In the genomic region with DNA sequence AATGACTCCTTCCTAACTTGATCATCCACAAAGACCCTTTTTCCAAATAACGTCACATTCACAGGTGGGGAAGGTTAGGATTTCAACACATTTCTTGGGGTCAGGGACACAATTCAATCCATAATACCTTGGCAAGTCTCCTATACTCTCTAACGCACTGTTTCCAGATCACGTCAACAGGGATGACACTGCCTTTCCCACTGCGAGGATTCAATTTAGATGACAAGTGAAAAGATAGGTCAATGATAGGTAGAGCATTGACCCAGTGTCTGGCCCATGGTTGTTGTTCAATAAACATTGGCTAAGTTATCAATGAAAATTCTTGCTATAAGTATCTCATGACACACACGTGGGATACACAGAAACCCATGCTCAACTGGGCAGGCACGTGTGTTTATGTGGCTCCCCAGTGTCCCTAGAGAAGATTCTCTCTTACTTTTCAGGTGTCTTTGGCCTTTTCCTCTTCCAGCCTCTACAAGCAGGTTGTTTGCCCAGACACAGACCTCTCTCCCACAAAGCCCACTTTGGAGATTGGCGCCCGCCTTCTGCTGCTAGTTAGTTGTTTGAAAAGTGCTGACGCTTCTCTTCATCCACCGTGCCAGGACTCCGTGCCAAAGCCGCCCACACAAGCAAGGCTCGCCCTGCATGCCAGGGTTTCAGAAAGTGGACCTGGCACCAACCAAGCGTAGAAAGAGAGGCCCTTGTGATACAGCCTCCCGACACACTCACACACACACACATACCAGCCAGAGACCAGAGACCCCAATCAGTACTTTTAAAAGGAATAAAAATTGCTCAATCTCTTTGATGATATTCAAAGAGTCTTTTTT, we compare ENCODE assay signal across 13 cellular contexts.
A peak's percentile ranks its signal among the peaks of the same experiment; 100 is the strongest.
DNase-seq lines count a peak whose midpoint lies in the region; ATAC-seq and TF ChIP-seq lines count a peak whose summit lies in the region.
"Had no signal": no experiment of that assay in that cellular context is flagged by ENCODE, and none has a peak within 500 bp of the region (broad histone marks: within the 10 kb centered on the region; RNA-seq: fewer than 3 reads in every experiment).

No MANE protein-coding gene starts in this region.

- no peak overlapping the region for H3K27ac ChIP-seq in lower lobe of right lung
- H3K27ac ChIP-seq: foreskin keratinocyte had no signal

- TF ChIP-seq CTCF in epithelial cell of esophagus (IDR thresholded peaks at IDR 0.05; ENCODE audit: insufficient read depth, low read depth, low read length, missing control alignments) = no peak
- no peak for TF ChIP-seq CTCF in lower lobe of right lung (IDR thresholded peaks at IDR 0.05)

- DNase-seq in NCI-H446 (lab: John Stamatoyannopoulos, UW) (peak; percentile 68 to 82), epithelial cell of esophagus (ENCODE audit: low read depth) (peak; percentile 28), lower lobe of right lung (no peak), NCI-H510A (lab: John Stamatoyannopoulos, UW) (no peak)
- DNase-seq: activated CD8-positive, alpha-beta memory T cell treated with anti-CD3 and anti-CD28 coated beads, Interleukin-2, amount 10 ng/mL, durations not matched to agents 7 days and 5 days; activated naive CD4-positive, alpha-beta T cell; effector memory CD8-positive, alpha-beta T cell; foreskin keratinocyte; SIG-M5; T-helper 2 cell had no signal

- H3K27me3 ChIP-seq in lower lobe of right lung (ENCODE audit: low read depth) = no peaks in the 10 kb centered on the region
- peaks cover 3% of the 10 kb centered on the region for H3K27me3 ChIP-seq in skeletal muscle satellite cell (ENCODE audit: control insufficient read depth, insufficient read depth, low read length)
- H3K27me3 ChIP-seq: foreskin keratinocyte had no signal

- H3K4me1 ChIP-seq in lower lobe of right lung (no peaks in the 10 kb centered on the region), skeletal muscle satellite cell (ENCODE audit: control insufficient read depth, insufficient read depth, low read length) (peaks cover 10% of the 10 kb centered on the region)
- H3K4me1 ChIP-seq: foreskin keratinocyte had no signal

- H3K4me2 ChIP-seq in skeletal muscle satellite cell (ENCODE audit: low read length) = peak overlapping the region; percentile 38

- H3K9me3 ChIP-seq in lower lobe of right lung (no peaks in the 10 kb centered on the region), skeletal muscle satellite cell (replicated peaks; ENCODE audit: low read length) (no peaks in the 10 kb centered on the region)

- H3K36me3 ChIP-seq in lower lobe of right lung (no peaks in the 10 kb centered on the region), skeletal muscle satellite cell (ENCODE audit: insufficient read depth, low read length) (no peaks in the 10 kb centered on the region)

- intact Hi-C loops in lower lobe of right lung (cut with DNase I) = no loop called here

- H3K4me3 ChIP-seq in epithelial cell of esophagus (ENCODE audit: low read length) = no peak overlapping the region
- H3K4me3 ChIP-seq in lower lobe of right lung = no peak overlapping the region
- no peak overlapping the region for H3K4me3 ChIP-seq in skeletal muscle satellite cell (ENCODE audit: low read length)

- no peak for TF ChIP-seq POLR2A in GM18505 (IDR thresholded peaks at IDR 0.05; ENCODE audit: borderline replicate concordance, extremely low read depth, insufficient read depth, insufficient read length)

- no peak overlapping the region for H3K9ac ChIP-seq in skeletal muscle satellite cell (ENCODE audit: low read depth, low read length)

- ATAC-seq in lower lobe of right lung (peak; percentile 32 to 54), GM18505 (IDR thresholded peaks at IDR 0.05; ENCODE audit: unreplicated experiment) (no peak), HG03521 (IDR thresholded peaks at IDR 0.05; ENCODE audit: unreplicated experiment) (no peak)
- ATAC-seq: activated CD8-positive, alpha-beta memory T cell treated with anti-CD3 and anti-CD28 coated beads, Interleukin-2, amount 10 ng/mL, durations not matched to agents 7 days and 5 days; effector memory CD8-positive, alpha-beta T cell; foreskin keratinocyte had no signal

Comparison
In these comparisons a context has a peak if more than half of its experiments do, and no peak if none do; other contexts are left out.
1. DNase-seq: peak in NCI-H446 (2 of 2) and epithelial cell of esophagus (single experiment); none in lower lobe of right lung (single experiment) and NCI-H510A (single experiment).
2. ATAC-seq: peak in lower lobe of right lung (2 of 2); none in GM18505 (single experiment) and HG03521 (single experiment).